In the genomic region with DNA sequence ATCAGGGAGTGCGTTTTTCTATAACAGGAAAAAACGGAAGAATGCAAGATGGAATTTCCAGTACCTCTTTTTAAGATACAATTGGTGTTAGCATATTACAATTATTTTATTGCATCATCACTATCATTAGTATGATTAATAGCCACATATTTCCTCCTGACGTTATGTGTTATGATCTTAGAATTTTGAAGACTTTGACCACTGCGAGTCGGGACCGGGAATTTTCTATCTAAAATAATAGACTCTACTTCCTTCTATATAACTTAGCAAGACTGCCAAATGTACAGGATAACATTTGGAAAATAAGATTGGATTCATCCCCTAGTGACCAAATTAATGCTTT, we compare ENCODE assay signal across 8 cellular contexts. TPM values are rescaled to one million over a fixed set of nuclear protein-coding genes. Genes with fewer than 3 reads are reported as not detected.
DNase-seq lines count a peak whose midpoint lies in the region; FAIRE-seq and TF ChIP-seq lines count a peak whose summit lies in the region.

No MANE protein-coding gene starts in this region.

- no peaks in the 10 kb centered on the region for H3K27me3 ChIP-seq in GM06990 (replicated peaks; ENCODE audit: control insufficient read depth, insufficient read depth, low read length)
- no peaks in the 10 kb centered on the region for H3K27me3 ChIP-seq in SU-DHL-6 (ENCODE audit: low read length)
- no peaks in the 10 kb centered on the region for H3K27me3 ChIP-seq in iPS-15b (ENCODE audit: control insufficient read depth, insufficient read depth, low read length)
- no peaks in the 10 kb centered on the region for H3K27me3 ChIP-seq in small intestine (ENCODE audit: control insufficient read depth in 2 of 2, insufficient read depth in 2 of 2, low read length in 2 of 2)

- DNase-seq in GM06990 (ENCODE audit: extremely low read depth, insufficient read length): no peak
- peak; percentile 83 for DNase-seq in small intestine
- DNase-seq in SHP77 (lab: John Stamatoyannopoulos, UW): no peak
- no peak for DNase-seq in 8988T
- no peak for DNase-seq in NCI-H2081 (lab: John Stamatoyannopoulos, UW)
- DNase-seq in activated CD4-positive, alpha-beta T cell treated with anti-CD3 and anti-CD28 coated beads, Interleukin-2, amount 50 U/mL, for 4 hours: no peak

- peak overlapping the region; percentile 83 for H2AFZ ChIP-seq in SU-DHL-6 (ENCODE audit: low read depth, low read length, severe bottlenecking)

- H3K4me1 ChIP-seq in iPS-15b (ENCODE audit: control insufficient read depth, insufficient read depth, low read length) (peaks cover 15% of the 10 kb centered on the region), small intestine (ENCODE audit: control insufficient read depth in 2 of 2, insufficient read depth in 1 of 2, low read depth in 1 of 2, low read length in 1 of 2) (no peaks in the 10 kb centered on the region)

- peak overlapping the region; percentile 84 for H3K4me2 ChIP-seq in SU-DHL-6 (ENCODE audit: low read depth, low read length, poor library complexity, severe bottlenecking)

- no peaks in the 10 kb centered on the region for H3K9me3 ChIP-seq in SU-DHL-6 (ENCODE audit: insufficient read depth, low read length)
- no peaks in the 10 kb centered on the region for H3K9me3 ChIP-seq in iPS-15b (ENCODE audit: control insufficient read depth, insufficient read depth, low read length)
- no peaks in the 10 kb centered on the region for H3K9me3 ChIP-seq in small intestine (ENCODE audit: control insufficient read depth, low read depth)

- H4K20me1 ChIP-seq in SU-DHL-6 (ENCODE audit: low read depth, low read length): 0 out of 2 replicates have a peak, but pooled peaks cover 5% of the 10 kb centered on the region

- H3K9ac ChIP-seq in SU-DHL-6 (ENCODE audit: low read length) (0 out of 2 replicates have a peak overlapping the region, but pooled peaks have one; percentile 71), iPS-15b (ENCODE audit: low read depth, low read length) (no peak overlapping the region)

- H3K9me2 ChIP-seq in SU-DHL-6 (replicated peaks; ENCODE audit: insufficient read depth, low read length): no peaks in the 10 kb centered on the region

- H3F3A ChIP-seq in SU-DHL-6 (ENCODE audit: insufficient read depth): peaks cover 12% of the 10 kb centered on the region

- H3K27ac ChIP-seq in SU-DHL-6 (ENCODE audit: low read depth, low read length) (no peak overlapping the region), small intestine (ENCODE audit: low read depth in 1 of 2, low read length in 1 of 2) (peak overlapping the region; percentile 93 to 94)

- H3K4me3 ChIP-seq in GM06990 (replicated peaks; ENCODE audit: low read depth, low read length) (peak overlapping the region; percentile 83), SU-DHL-6 (ENCODE audit: insufficient read depth, low read length, poor library complexity, severe bottlenecking) (peak overlapping the region; percentile 60), iPS-15b (ENCODE audit: low read depth, low read length) (peak overlapping the region; percentile 58), small intestine (ENCODE audit: low read depth in 1 of 2, low read length in 2 of 2) (peak overlapping the region; percentile 86 to 92)

- WGBS in small intestine, 3 donors: 4 to 17% (median 10%) methylated on average over 6 of the region's 6 CpGs

- TF ChIP-seq CTCF in GM06990 (IDR thresholded peaks at IDR 0.05; ENCODE audit: insufficient read depth, low read length, poor library complexity, severe bottlenecking): no peak
- no peak for TF ChIP-seq CTCF in SU-DHL-6 (IDR thresholded peaks at IDR 0.05; ENCODE audit: insufficient read depth, low read length, poor library complexity, severe bottlenecking)

- peaks cover 14% of the 10 kb centered on the region; the same call in 1 of the 2 replicates for H3K79me2 ChIP-seq in SU-DHL-6 (ENCODE audit: insufficient read depth, low read length)

- FAIRE-seq in small intestine (lab: Jason Lieb, UNC): peak; percentile 62

- no peaks in the 10 kb centered on the region for H3K36me3 ChIP-seq in GM06990 (ENCODE audit: control insufficient read depth, insufficient read depth, low read length)
- 0 out of 2 replicates have a peak, but pooled peaks cover 4% of the 10 kb centered on the region for H3K36me3 ChIP-seq in SU-DHL-6 (ENCODE audit: low read length)
- H3K36me3 ChIP-seq in iPS-15b (ENCODE audit: control insufficient read depth, insufficient read depth, low read length): no peaks in the 10 kb centered on the region
- H3K36me3 ChIP-seq in small intestine (ENCODE audit: control insufficient read depth in 2 of 2, insufficient read depth in 2 of 2, low read length in 2 of 2): no peaks in the 10 kb centered on the region

RNA-seq across cellular contexts. Expression of a gene that starts 0.7 kb away (rescaled TPM):
- polyA plus RNA-seq in small intestine: 10 to 100 TPM; 15.2 to 17.6 (median 15.4) TPM
